ENCODE assay signal across 1 cellular context in genomic region chr11:117145393-117145761, GRCh38.
A peak's percentile ranks its signal among the peaks of the same experiment; 100 is the strongest.
TF ChIP-seq lines count a peak whose summit lies in the region.

No MANE protein-coding gene starts in this region.

TF ChIP-seq in K562, 482 proteins besides CTCF, POLR2A, EP300 and RAD21:
- TF ChIP-seq PHF8 (IDR thresholded peaks at IDR 0.05; ENCODE audit: borderline replicate concordance, low read length), result no peak
- 0 out of 2 replicates have a peak, but pooled peaks have one; percentile 11 for TF ChIP-seq ZBTB40 (IDR thresholded peaks at IDR 0.05)
- TF ChIP-seq ZBTB40 (CRISPR knock-in tag; IDR thresholded peaks at IDR 0.05), result no peak
- TF ChIP-seq SUPT5H (IDR thresholded peaks at IDR 0.05), result peak; percentile 38; the same call in 1 of the 2 replicates
- TF ChIP-seq RBM14 (IDR thresholded peaks at IDR 0.05; ENCODE audit: borderline replicate concordance, insufficient read depth, low read depth, low read length), result no peak
- TF ChIP-seq MYC (IDR thresholded peaks at IDR 0.05; ENCODE audit: low read depth, low read length), result peak; percentile 64; the same call in 1 of the 2 replicates
- TF ChIP-seq MYC (CRISPR knock-in tag; IDR thresholded peaks at IDR 0.05; ENCODE audit: borderline replicate concordance, low read depth), result no peak
- 0 out of 2 replicates have a peak, but pooled peaks have one; percentile 6 for TF ChIP-seq ARID1B (IDR thresholded peaks at IDR 0.05)
- TF ChIP-seq CTCFL (IDR thresholded peaks at IDR 0.05; ENCODE audit: borderline replicate concordance, insufficient read depth, low read depth, low read length, poor library complexity, severe bottlenecking), result peak; percentile 72
- TF ChIP-seq SRSF3 (IDR thresholded peaks at IDR 0.05; ENCODE audit: insufficient read depth, low read length), result no peak
- TF ChIP-seq LEF1 (IDR thresholded peaks at IDR 0.05), result peak; percentile 21; the same call in 1 of the 2 replicates
- peak; percentile 88 for TF ChIP-seq MEIS2 (IDR thresholded peaks at IDR 0.05; ENCODE audit: partially characterized antibody)
- peak; percentile 4; the same call in 1 of the 2 replicates for TF ChIP-seq ATF3 (IDR thresholded peaks at IDR 0.05)
- TF ChIP-seq ATF3 (CRISPR knock-in tag; conservative IDR thresholded peaks at IDR 0.05), result no peak
- peak; percentile 13; the same call in 1 of the 2 replicates for TF ChIP-seq FOSL1 (tag; conservative IDR thresholded peaks at IDR 0.05)
- TF ChIP-seq YY1 (IDR thresholded peaks at IDR 0.05; ENCODE audit: borderline replicate concordance in 1 of 3, control insufficient read depth in 1 of 3, extremely low read depth in 1 of 3, insufficient read depth in 3 of 3, insufficient read length in 1 of 3, insufficient replicate concordance in 2 of 3, low read depth in 1 of 3, low read length in 2 of 3), result peak in 1 of 3 experiments; percentile 25
- no peak for TF ChIP-seq CXXC5 (CRISPR knock-in tag; IDR thresholded peaks at IDR 0.05)
- no peak for TF ChIP-seq ZNF77 (CRISPR knock-in tag; IDR thresholded peaks at IDR 0.05)
- TF ChIP-seq SIN3B (IDR thresholded peaks at IDR 0.05; ENCODE audit: low read depth), result no peak
- no peak for TF ChIP-seq PBX2 (CRISPR knock-in tag; IDR thresholded peaks at IDR 0.05; ENCODE audit: low read depth)
- peak; percentile 87 for TF ChIP-seq PBX2 (tag; conservative IDR thresholded peaks at IDR 0.05; ENCODE audit: low read depth)
- peak; percentile 4; the same call in 1 of the 2 replicates for TF ChIP-seq SP1 (CRISPR knock-in tag; IDR thresholded peaks at IDR 0.05)
- TF ChIP-seq HNRNPL (IDR thresholded peaks at IDR 0.05; ENCODE audit: low read depth, low read length), result 0 out of 2 replicates have a peak, but pooled peaks have one; percentile 7
- TF ChIP-seq GABPB1 (CRISPR knock-in tag; IDR thresholded peaks at IDR 0.05), result peak; percentile 45; the same call in 1 of the 2 replicates
- TF ChIP-seq PKNOX1 (IDR thresholded peaks at IDR 0.05), result peak; percentile 82; the same call in 1 of the 2 replicates
- TF ChIP-seq SMARCE1 (IDR thresholded peaks at IDR 0.05), result peak; percentile 38; the same call in 1 of the 2 replicates
- peak; percentile 29; the same call in 1 of the 2 replicates for TF ChIP-seq DPF2 (IDR thresholded peaks at IDR 0.05)
- peak in 1 of 2 experiments; percentile 66; a peak in 1 of 4 replicates for TF ChIP-seq SIN3A (IDR thresholded peaks at IDR 0.05; ENCODE audit: borderline replicate concordance in 2 of 2, control insufficient read depth in 1 of 2, low read depth in 2 of 2, low read length in 2 of 2)
- no peak for TF ChIP-seq CC2D1A (IDR thresholded peaks at IDR 0.05)
- no peak for TF ChIP-seq TCF15 (CRISPR knock-in tag; IDR thresholded peaks at IDR 0.05)
- 0 out of 4 replicates have a peak, but pooled peaks of 1 of the 2 experiments have one; percentile 16 for TF ChIP-seq TBL1XR1 (IDR thresholded peaks at IDR 0.05; ENCODE audit: low read length in 2 of 2)
- TF ChIP-seq MNT (conservative IDR thresholded peaks at IDR 0.05), result peak; percentile 37 to 56; a peak in 3 of 4 replicates
- no peak for TF ChIP-seq ZNF668 (CRISPR knock-in tag; IDR thresholded peaks at IDR 0.05)
- TF ChIP-seq SMC3 (conservative IDR thresholded peaks at IDR 0.05; ENCODE audit: insufficient read depth, low read depth, low read length), result peak; percentile 34; the same call in 1 of the 2 replicates
- TF ChIP-seq RCOR1 (IDR thresholded peaks at IDR 0.05; ENCODE audit: borderline replicate concordance in 1 of 2, low read depth in 2 of 2, low read length in 2 of 2), result 0 out of 4 replicates have a peak, but pooled peaks of 1 of the 2 experiments have one; percentile 8
